Comparison of ENCODE assay signal across 33 cellular contexts in the genomic region with DNA sequence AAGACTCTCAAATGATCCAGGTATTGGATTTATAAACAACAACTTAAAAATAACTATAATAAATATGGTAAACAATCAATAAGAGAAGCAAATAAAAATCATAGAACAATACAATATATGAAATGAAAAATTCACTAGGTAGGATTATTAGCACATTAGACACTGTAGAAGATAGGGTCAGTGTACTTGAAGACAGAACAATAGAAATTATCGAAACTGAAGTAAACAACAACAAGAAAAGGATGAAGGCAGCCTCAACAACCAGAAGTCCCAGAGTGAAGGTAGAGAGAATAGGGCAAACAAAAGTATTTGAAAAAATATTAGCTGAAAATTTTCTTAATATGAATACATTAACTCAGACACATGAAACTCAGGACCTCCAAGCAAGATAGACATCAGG.
"Had no signal": no experiment of that assay in that cellular context is flagged by ENCODE, and none has a peak within 500 bp of the region (broad histone marks: within the 10 kb centered on the region; RNA-seq: fewer than 3 reads in every experiment).

No MANE protein-coding gene starts in this region.

- H3K4me1 ChIP-seq: adrenal gland had no signal

- H3K27me3 ChIP-seq: adrenal gland had no signal

- DNase-seq: activated CD4-positive, alpha-beta T cell treated with anti-CD3 and anti-CD28 coated beads for 48 hours; activated CD4-positive, alpha-beta T cell treated with anti-CD3 and anti-CD28 coated beads, Interleukin-2, amount 50 U/mL, for 4 hours; activated CD4-positive, CD25-positive, alpha-beta regulatory T cell treated with anti-CD3 and anti-CD28 coated beads, Interleukin-2, amount 50 U/mL, for 72 hours; activated CD8-positive, alpha-beta memory T cell treated with anti-CD3 and anti-CD28 coated beads, Interleukin-2, amount 50 U/mL, for 48 hours; activated CD8-positive, alpha-beta T cell treated with anti-CD3 and anti-CD28 coated beads, Interleukin-2, amount 10 ng/mL, durations not matched to agents 7 days and 5 days; activated effector memory CD4-positive, alpha-beta T cell treated with anti-CD3 and anti-CD28 coated beads, Interleukin-2, amount 50 U/mL, for 16 hours; activated naive CD4-positive, alpha-beta T cell treated with Interleukin-2 at 50 U/mL for 16 hours; activated naive CD8-positive, alpha-beta T cell treated with anti-CD3 and anti-CD28 coated beads for 36 hours; activated T-cell treated with anti-CD3 and anti-CD28 coated beads, Interleukin-2, amount 50 U/mL, for 24 hours; adrenal gland; anterior cingulate cortex; central memory CD4-positive, alpha-beta T cell; Kasumi-1; KBM-7; NCI-H1048; NCI-H1417; NCI-H1930; NCI-H2107; NCI-H2171 treated with DMSO at 0.1 percent for 48 hours; NCI-H226; NCI-H510A; NCI-H526 treated with DMSO at 0.1 percent for 48 hours; NCI-H82; NK-92 treated with Interleukin-12 subunit alpha and Interleukin-12 subunit beta, amount 100 ng/mL, for 24 hours; OCI-M1; RPMI8226; SW 1271; T-helper 17 cell; T-helper 9 cell had no signal

- H3K27ac Mint-ChIP-seq: activated CD8-positive, alpha-beta T cell treated with anti-CD3 and anti-CD28 coated beads, Interleukin-2, amount 10 ng/mL, durations not matched to agents 7 days and 5 days; activated naive CD8-positive, alpha-beta T cell treated with anti-CD3 and anti-CD28 coated beads for 36 hours; activated T-cell treated with anti-CD3 and anti-CD28 coated beads, Interleukin-2, amount 50 U/mL, for 24 hours; T-helper 17 cell; WTC11 had no signal

- H3K4me3 ChIP-seq: adrenal gland, SK-N-MC had no signal

- ATAC-seq: activated CD8-positive, alpha-beta T cell treated with anti-CD3 and anti-CD28 coated beads, Interleukin-2, amount 10 ng/mL, durations not matched to agents 7 days and 5 days; Panc1; Right ventricle myocardium inferior; T-helper 17 cell; WTC11 had no signal

- H3K4me1 Mint-ChIP-seq: WTC11 had no signal

- H3K4me3 Mint-ChIP-seq: activated CD8-positive, alpha-beta T cell treated with anti-CD3 and anti-CD28 coated beads, Interleukin-2, amount 10 ng/mL, durations not matched to agents 7 days and 5 days; activated naive CD8-positive, alpha-beta T cell treated with anti-CD3 and anti-CD28 coated beads for 36 hours; activated T-cell treated with anti-CD3 and anti-CD28 coated beads, Interleukin-2, amount 50 U/mL, for 24 hours; T-helper 17 cell; WTC11 had no signal

- H3K27ac ChIP-seq: adrenal gland, SK-N-MC had no signal

- H3K27me3 Mint-ChIP-seq: activated naive CD8-positive, alpha-beta T cell treated with anti-CD3 and anti-CD28 coated beads for 36 hours; activated T-cell treated with anti-CD3 and anti-CD28 coated beads, Interleukin-2, amount 50 U/mL, for 24 hours; T-helper 17 cell had no signal
